20 cellular contexts compared by ENCODE assay signal in the genomic region with DNA sequence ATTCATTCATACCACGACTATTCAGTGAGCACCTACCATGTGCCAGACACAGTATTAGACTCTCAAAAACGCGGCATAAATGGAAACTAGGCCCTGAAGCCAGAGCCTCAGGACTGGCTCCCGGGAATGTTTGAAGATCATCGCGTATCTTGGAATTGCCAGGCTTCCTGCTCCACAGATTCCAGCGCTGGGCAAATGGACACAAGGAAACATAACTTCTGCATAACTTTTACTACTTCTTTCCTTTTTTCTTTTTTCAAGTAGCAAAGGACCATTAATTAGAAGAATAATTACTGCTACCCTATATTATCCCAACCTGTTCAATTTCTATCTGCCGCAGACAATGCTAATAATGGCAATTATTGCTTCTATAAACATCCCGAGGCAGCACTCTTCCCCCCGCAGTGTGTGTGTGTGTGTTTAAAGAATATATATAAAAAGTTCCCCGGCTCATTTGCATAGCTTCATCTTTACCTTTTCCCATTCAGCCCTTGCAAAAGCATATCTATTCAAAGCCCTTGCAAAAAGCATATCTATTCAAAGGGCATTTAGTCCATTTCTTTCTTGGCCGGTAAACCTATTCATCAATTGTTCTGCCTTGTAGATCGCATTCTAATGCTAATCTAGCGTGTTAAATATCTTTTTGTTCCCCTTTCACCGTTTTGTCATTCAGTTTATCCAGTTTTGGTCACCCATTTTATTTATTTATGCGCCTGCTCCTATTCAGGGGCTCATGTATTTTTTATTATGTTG. TPM values are rescaled to one million over a fixed set of nuclear protein-coding genes. Genes with fewer than 3 reads are reported as not detected.
A peak's percentile ranks its signal among the peaks of the same experiment; 100 is the strongest.
DNase-seq lines count a peak whose midpoint lies in the region; ATAC-seq, FAIRE-seq and TF ChIP-seq lines count a peak whose summit lies in the region.
"Had no signal": no experiment of that assay in that cellular context is flagged by ENCODE, and none has a peak within 500 bp of the region (broad histone marks: within the 10 kb centered on the region; RNA-seq: fewer than 3 reads in every experiment).

No MANE protein-coding gene starts in this region.

- no TSS peak for BruUV-seq in K562 (replicated peaks; lab: Mats Ljungman, UMichigan)

- H3K36me3 Mint-ChIP-seq in stimulated activated effector memory CD8-positive, alpha-beta T cell treated with anti-CD3 and anti-CD28 coated beads, Interleukin-12 subunit alpha, Interleukin-12 subunit beta, amount 100 ng/mL, for 72 hours = peaks cover 6% of the 10 kb centered on the region
- peaks cover 4% of the 10 kb centered on the region for H3K36me3 Mint-ChIP-seq in activated naive CD4-positive, alpha-beta T cell treated with anti-CD3 and anti-CD28 coated beads, Interleukin-2, amount 10 ng/mL, durations not matched to agents 7 days and 5 days

- H3K9me3 Mint-ChIP-seq in stimulated activated effector memory CD8-positive, alpha-beta T cell treated with anti-CD3 and anti-CD28 coated beads, Interleukin-12 subunit alpha, Interleukin-12 subunit beta, amount 100 ng/mL, for 72 hours = peaks cover 3% of the 10 kb centered on the region
- no peaks in the 10 kb centered on the region for H3K9me3 Mint-ChIP-seq in activated naive CD4-positive, alpha-beta T cell treated with anti-CD3 and anti-CD28 coated beads, Interleukin-2, amount 10 ng/mL, durations not matched to agents 7 days and 5 days
- H3K9me3 Mint-ChIP-seq: activated CD4-positive, alpha-beta memory T cell treated with anti-CD3 and anti-CD28 coated beads for 36 hours; T-cell had no signal

- in situ Hi-C loops in K562 (cut with MboI) = no loop called here

- WGBS in K562 (ENCODE audit: insufficient coverage, low coverage, missing lambda C conversion rate) = 23% methylated on average over 16 of the region's 16 CpGs
- WGBS in tibial nerve, 2 donors = 13 to 15% methylated on average over 16 of the region's 16 CpGs

- no peaks in the 10 kb centered on the region for H3K9me1 ChIP-seq in K562 (ENCODE audit: control insufficient read depth, insufficient read depth, low read length)

- no peak for ATAC-seq in K562
- ATAC-seq in stimulated activated effector memory CD8-positive, alpha-beta T cell treated with anti-CD3 and anti-CD28 coated beads, Interleukin-12 subunit alpha, Interleukin-12 subunit beta, amount 100 ng/mL, for 72 hours = no peak
- ATAC-seq: esophagus mucosa, gastroesophageal sphincter, T-cell had no signal

- peaks cover 8% of the 10 kb centered on the region; the same call in 1 of the 2 replicates for H3K4me1 ChIP-seq in ES-I3 (ENCODE audit: insufficient read depth, low read length)
- H3K4me1 ChIP-seq in HUES6 (ENCODE audit: control insufficient read depth, insufficient read depth, low read length) = peaks cover 43% of the 10 kb centered on the region
- peaks cover 2 to 18% of the 10 kb centered on the region in 2 experiments; a peak in 2 of 5 replicates for H3K4me1 ChIP-seq in K562 (replicated peaks in 1 of 2; ENCODE audit: control insufficient read depth in 2 of 2, insufficient read depth in 2 of 2, low read length in 2 of 2)
- H3K4me1 ChIP-seq in tibial nerve = peaks cover 0 to 60% (median 14%) of the 10 kb centered on the region in 4 donors
- H3K4me1 ChIP-seq: parathyroid adenoma had no signal

- H3F3A ChIP-seq in neural cell (ENCODE audit: insufficient read depth, low read length, poor library complexity, severe bottlenecking) = peaks cover 4% of the 10 kb centered on the region

- DNase-seq in K562 (ENCODE audit: extremely low read depth in 1 of 4, low spot score in 3 of 4) (no peak), tibial nerve (ENCODE audit: low spot score in 2 of 2) (no peak)
- no peak for DNase-seq in stimulated activated effector memory CD8-positive, alpha-beta T cell treated with anti-CD3 and anti-CD28 coated beads, Interleukin-12 subunit alpha, Interleukin-12 subunit beta, amount 100 ng/mL, for 72 hours (ENCODE audit: low spot score in 2 of 2)
- no peak for DNase-seq in activated naive CD4-positive, alpha-beta T cell treated with anti-CD3 and anti-CD28 coated beads, Interleukin-2, amount 10 ng/mL, durations not matched to agents 7 days and 5 days
- DNase-seq: activated CD4-positive, alpha-beta memory T cell treated with anti-CD3 and anti-CD28 coated beads for 36 hours; activated T-cell treated with anti-CD3 and anti-CD28 coated beads, Interleukin-2, amount 50 U/mL, for 24 hours; NCI-H1105 treated with DMSO at 0.1 percent for 48 hours; NCI-H446 treated with DMSO at 0.1 percent for 48 hours; T-cell had no signal

- TF ChIP-seq EP300 in K562 (IDR thresholded peaks at IDR 0.05; ENCODE audit: low read length) = no peak
- TF ChIP-seq EP300 in neural cell (conservative IDR thresholded peaks at IDR 0.05; ENCODE audit: poor library complexity, severe bottlenecking) = no peak
- no peak for TF ChIP-seq EP300 in tibial nerve (IDR thresholded peaks at IDR 0.05)

- intact Hi-C loops in K562 (cut with micrococcal nuclease) = loop anchor here (5.0 kb wide), 1 partner anchor 44 kb away; no protein-coding TSS in a partner anchor

- peaks cover 9% of the 10 kb centered on the region for H3K4me1 Mint-ChIP-seq in stimulated activated effector memory CD8-positive, alpha-beta T cell treated with anti-CD3 and anti-CD28 coated beads, Interleukin-12 subunit alpha, Interleukin-12 subunit beta, amount 100 ng/mL, for 72 hours
- peaks cover 17% of the 10 kb centered on the region for H3K4me1 Mint-ChIP-seq in activated naive CD4-positive, alpha-beta T cell treated with anti-CD3 and anti-CD28 coated beads, Interleukin-2, amount 10 ng/mL, durations not matched to agents 7 days and 5 days

- TF ChIP-seq CTCF in K562 (IDR thresholded peaks at IDR 0.05 in 2 of 3, conservative IDR thresholded peaks at IDR 0.05 in 1 of 3; ENCODE audit: insufficient read depth in 2 of 3, low read depth in 1 of 3, low read length in 3 of 3) (no peak), neural cell (IDR thresholded peaks at IDR 0.05; ENCODE audit: poor library complexity, severe bottlenecking) (no peak), tibial nerve (IDR thresholded peaks at IDR 0.05) (no peak)

- POLR2A ChIA-PET in K562 (lab: Yijun Ruan, JAX) = no interaction called here

- H3K9ac ChIP-seq in ES-I3 (ENCODE audit: low read depth, low read length) = peak overlapping the region; percentile 70; the same call in 1 of the 2 replicates
- no peak overlapping the region for H3K9ac ChIP-seq in HUES6 (ENCODE audit: low read length)
- H3K9ac ChIP-seq in K562 (ENCODE audit: insufficient read depth in 1 of 2, low read depth in 2 of 2, low read length in 2 of 2) = no peak overlapping the region
- no peak overlapping the region for H3K9ac ChIP-seq in neural cell (ENCODE audit: low read length)
- H3K9ac ChIP-seq: parathyroid adenoma had no signal

- no peaks in the 10 kb centered on the region for H3K79me2 ChIP-seq in K562 (ENCODE audit: control insufficient read depth, insufficient read depth, low read length)
- peaks cover 34% of the 10 kb centered on the region for H3K79me2 ChIP-seq in neural cell (replicated peaks; ENCODE audit: insufficient read depth, low read length)
- H3K79me2 ChIP-seq: parathyroid adenoma had no signal

- CTCF ChIA-PET in K562 (lab: Yijun Ruan, JAX; ENCODE audit: low intra/inter-chr PET ratio) = no interaction called here
- CTCF ChIA-PET in activated naive CD4-positive, alpha-beta T cell treated with anti-CD3 and anti-CD28 coated beads, Interleukin-2, amount 10 ng/mL, durations not matched to agents 7 days and 5 days (lab: Charles Lee) = no interaction called here

- H3K4me3 ChIP-seq in HUES6 (ENCODE audit: low read depth, low read length) (peak overlapping the region; percentile 71), K562 (no peak overlapping the region), neural cell (ENCODE audit: low read length) (peak overlapping the region; percentile 65), tibial nerve (no peak overlapping the region)
- H3K4me3 ChIP-seq: lung had no signal

- H3K27me3 ChIP-seq in HUES6 (ENCODE audit: control insufficient read depth, insufficient read depth, low read length) = peaks cover 99% of the 10 kb centered on the region
- peaks cover 27 to 41% of the 10 kb centered on the region in 2 experiments; a peak in 4 of 5 replicates for H3K27me3 ChIP-seq in K562 (ENCODE audit: control insufficient read depth in 2 of 2, insufficient read depth in 2 of 2, low read length in 2 of 2)
- H3K27me3 ChIP-seq in neural cell (ENCODE audit: insufficient read depth, low read depth, low read length) = peaks cover 92% of the 10 kb centered on the region
- H3K27me3 ChIP-seq in tibial nerve = peaks cover 0 to 99% of the 10 kb centered on the region in 2 donors

- H3K9me2 ChIP-seq in neural cell (ENCODE audit: insufficient read depth, low read length) = no peaks in the 10 kb centered on the region

- peaks cover 94% of the 10 kb centered on the region for H3K27me3 Mint-ChIP-seq in activated naive CD4-positive, alpha-beta T cell treated with anti-CD3 and anti-CD28 coated beads, Interleukin-2, amount 10 ng/mL, durations not matched to agents 7 days and 5 days

- no peak for TF ChIP-seq RAD21 in K562 (CRISPR knock-in tag; conservative IDR thresholded peaks at IDR 0.05 in 1 of 2, IDR thresholded peaks at IDR 0.05 in 1 of 2)
- TF ChIP-seq RAD21 in neural cell (conservative IDR thresholded peaks at IDR 0.05) = no peak

- H2AFZ ChIP-seq in K562 (ENCODE audit: low read depth, low read length) (no peak overlapping the region), neural cell (ENCODE audit: low read depth, low read length) (no peak overlapping the region)
- H2AFZ ChIP-seq: parathyroid adenoma had no signal

- no peak for FAIRE-seq in K562 (lab: Jason Lieb, UNC)
- FAIRE-seq: urothelium cell line had no signal

- H3K9me3 ChIP-seq in ES-I3 (ENCODE audit: control insufficient read depth, insufficient read depth, low read length) (no peaks in the 10 kb centered on the region), HUES6 (ENCODE audit: control insufficient read depth, insufficient read depth, low read depth, low read length) (no peaks in the 10 kb centered on the region; the same call in 1 of the 2 replicates), K562 (replicated peaks; ENCODE audit: control insufficient read depth, insufficient read depth, low read depth, low read length) (no peaks in the 10 kb centered on the region), neural cell (ENCODE audit: low read length) (peaks cover 17% of the 10 kb centered on the region), tibial nerve (no peaks in the 10 kb centered on the region)
- H3K9me3 ChIP-seq: gastroesophageal sphincter had no signal

- H3K4me3 Mint-ChIP-seq in stimulated activated effector memory CD8-positive, alpha-beta T cell treated with anti-CD3 and anti-CD28 coated beads, Interleukin-12 subunit alpha, Interleukin-12 subunit beta, amount 100 ng/mL, for 72 hours = no peak overlapping the region
- no peak overlapping the region for H3K4me3 Mint-ChIP-seq in activated naive CD4-positive, alpha-beta T cell treated with anti-CD3 and anti-CD28 coated beads, Interleukin-2, amount 10 ng/mL, durations not matched to agents 7 days and 5 days
- H3K4me3 Mint-ChIP-seq: activated CD4-positive, alpha-beta memory T cell treated with anti-CD3 and anti-CD28 coated beads for 36 hours; activated naive CD8-positive, alpha-beta T cell treated with anti-CD3 and anti-CD28 coated beads, Interleukin-2, amount 10 ng/mL, durations not matched to agents 7 days and 5 days; activated T-cell treated with anti-CD3 and anti-CD28 coated beads, Interleukin-2, amount 50 U/mL, for 24 hours had no signal

- no peak overlapping the region for H3K27ac ChIP-seq in HUES6 (ENCODE audit: low read depth, low read length)
- no peak overlapping the region for H3K27ac ChIP-seq in K562 (ENCODE audit: extremely low read depth, low read depth, low read length)
- no peak overlapping the region for H3K27ac ChIP-seq in neural cell (ENCODE audit: low read length)
- no peak overlapping the region for H3K27ac ChIP-seq in tibial nerve
- H3K27ac ChIP-seq: gastroesophageal sphincter, parathyroid adenoma, VCaP had no signal

- H4K20me1 ChIP-seq in K562 (replicated peaks; ENCODE audit: control insufficient read depth, insufficient read depth, low read length) = no peaks in the 10 kb centered on the region
- no peaks in the 10 kb centered on the region for H4K20me1 ChIP-seq in neural cell (ENCODE audit: insufficient read depth)

- no peak for TF ChIP-seq POLR2A in K562 (conservative IDR thresholded peaks at IDR 0.05)
- TF ChIP-seq POLR2A in tibial nerve (IDR thresholded peaks at IDR 0.05) = no peak

- H3K36me3 ChIP-seq in ES-I3 (ENCODE audit: insufficient read depth, low read length) (no peaks in the 10 kb centered on the region), HUES6 (ENCODE audit: control insufficient read depth, insufficient read depth, low read length) (no peaks in the 10 kb centered on the region), K562 (ENCODE audit: control insufficient read depth, insufficient read depth, low read length) (no peaks in the 10 kb centered on the region), neural cell (ENCODE audit: insufficient read depth, low read length) (no peaks in the 10 kb centered on the region), tibial nerve (no peaks in the 10 kb centered on the region)
- H3K36me3 ChIP-seq: gastroesophageal sphincter had no signal

- H3K27ac Mint-ChIP-seq in stimulated activated effector memory CD8-positive, alpha-beta T cell treated with anti-CD3 and anti-CD28 coated beads, Interleukin-12 subunit alpha, Interleukin-12 subunit beta, amount 100 ng/mL, for 72 hours = no peak overlapping the region
- no peak overlapping the region for H3K27ac Mint-ChIP-seq in activated naive CD4-positive, alpha-beta T cell treated with anti-CD3 and anti-CD28 coated beads, Interleukin-2, amount 10 ng/mL, durations not matched to agents 7 days and 5 days
- H3K27ac Mint-ChIP-seq: activated CD4-positive, alpha-beta memory T cell treated with anti-CD3 and anti-CD28 coated beads for 36 hours; activated T-cell treated with anti-CD3 and anti-CD28 coated beads, Interleukin-2, amount 50 U/mL, for 24 hours; T-cell had no signal

- H3K4me2 ChIP-seq in K562 (ENCODE audit: insufficient read depth, low read length) = no peak overlapping the region
- no peak overlapping the region for H3K4me2 ChIP-seq in neural cell (ENCODE audit: low read length)

RNA-seq across cellular contexts. Expression of a gene that starts 6.1 kb away (rescaled TPM):
- total RNA-seq in K562 (2011; cell fraction: chromatin; rRNA removed; ENCODE audit: low replicate concordance) = not detected in 2 replicates
- 0.17 TPM in 1 of 2 replicates, not detected in the other for total RNA-seq in K562 (2011; cell fraction: nucleolus; rRNA removed)
- total RNA-seq in K562 (2011; cell fraction: nucleoplasm; rRNA removed) = 0.23 TPM in 1 of 2 replicates, not detected in the other
- total RNA-seq in K562 (2014; rRNA removed) (not detected in 2 replicates), K562 (2014; rRNA removed; fragmentation: Illumina TruSeq; extraction: Trizol) (not detected in 2 replicates), K562 (2015; rRNA removed; fragmentation: Illumina TruSeq; extraction: Trizol) (0.07 and 0.08 TPM in 2 replicates), K562 (2021) (not detected in 2 replicates), tibial nerve (not detected)
- polyA plus RNA-seq in K562 (2011; rRNA removed) (not detected in 2 replicates), K562 (2014; fragmentation: Illumina TruSeq; extraction: Trizol) (not detected in 2 replicates), K562 (2014; fragmentation: Nextera tagmentation; extraction: Ambion mirVana) (not detected), K562 (2014; rRNA removed) (0.04 TPM in 1 of 2 replicates, not detected in the other), neural cell (0.35 TPM in 1 of 2 replicates, not detected in the other)
- 0.01 TPM in 1 of 2 replicates, not detected in the other for polyA plus RNA-seq in K562 (2011; cell fraction: cytosol; rRNA removed)
- polyA plus RNA-seq in K562 (2011; cell fraction: nucleus; rRNA removed) = 0.10 TPM in 1 of 2 replicates, not detected in the other
- polyA plus RNA-seq in K562 (2012) = 0.07 and 0.18 TPM in 2 replicates
- polyA minus RNA-seq in K562 (2011; rRNA and poly(A)+ RNA removed) = not detected in 2 replicates
- polyA minus RNA-seq in K562 (2011; cell fraction: cytosol; rRNA and poly(A)+ RNA removed) = not detected in 2 replicates
- not detected in 2 replicates for polyA minus RNA-seq in K562 (2011; cell fraction: nucleus; rRNA and poly(A)+ RNA removed)
- 0.35 and 0.73 TPM in 2 replicates for polyA minus RNA-seq in neural cell
- total RNA-seq: activated CD4-positive, alpha-beta memory T cell treated with anti-CD3 and anti-CD28 coated beads for 36 hours; activated naive CD8-positive, alpha-beta T cell treated with anti-CD3 and anti-CD28 coated beads, Interleukin-2, amount 10 ng/mL, durations not matched to agents 7 days and 5 days; skeletal muscle tissue; T-cell had no signal

Comparison
In these comparisons a context has a peak if more than half of its experiments do, and no peak if none do; other contexts are left out.
1. H3K4me3 ChIP-seq: peak in HUES6 (single experiment) and neural cell (single experiment); none in K562 (single experiment) and tibial nerve (0 of 4).